In the genomic region with DNA sequence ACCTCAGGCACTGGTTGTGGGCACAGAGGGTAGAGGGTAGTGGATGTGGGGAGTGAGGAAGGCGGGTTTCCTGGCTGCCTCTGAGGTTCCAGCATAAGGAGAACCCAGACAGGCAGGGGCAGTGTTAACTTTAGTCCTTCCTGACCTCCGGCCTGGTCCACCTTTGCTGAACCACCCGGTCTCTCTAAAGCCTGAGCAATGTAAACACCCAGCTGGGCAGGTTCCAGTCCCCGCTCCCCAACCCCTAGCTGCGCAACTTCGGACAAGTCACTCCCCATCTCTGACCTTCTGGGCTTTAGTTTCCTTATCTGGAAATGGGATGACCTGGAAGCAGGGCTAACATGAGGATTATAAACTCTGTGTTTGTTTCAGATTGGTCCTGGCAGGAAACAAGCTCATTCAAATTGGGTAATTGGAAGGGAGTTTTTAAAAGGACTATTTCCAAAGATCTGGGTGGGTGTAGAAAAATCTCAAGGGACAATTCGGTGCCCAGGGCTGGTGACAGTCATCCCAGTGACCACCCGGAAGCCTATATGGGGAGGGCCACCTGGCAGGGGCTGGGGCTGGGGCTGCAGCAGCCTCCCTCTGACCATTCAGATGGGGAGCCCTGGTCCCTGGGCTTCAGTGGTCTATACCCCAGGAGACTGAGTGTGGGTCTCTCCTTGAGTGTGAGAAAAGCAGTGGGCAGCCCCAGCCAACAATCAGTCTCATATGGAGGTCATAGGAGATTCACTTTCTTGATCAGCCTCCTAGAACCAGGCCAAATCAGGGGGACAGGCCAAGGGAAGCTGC, we compare ENCODE assay signal across 1 cellular context.
TF ChIP-seq lines count a peak whose summit lies in the region.

No MANE protein-coding gene starts in this region.

TF ChIP-seq in HepG2, 621 proteins besides CTCF, POLR2A, EP300 and RAD21 (continued from another document and continues in another):
- TF ChIP-seq, protein P1, sequence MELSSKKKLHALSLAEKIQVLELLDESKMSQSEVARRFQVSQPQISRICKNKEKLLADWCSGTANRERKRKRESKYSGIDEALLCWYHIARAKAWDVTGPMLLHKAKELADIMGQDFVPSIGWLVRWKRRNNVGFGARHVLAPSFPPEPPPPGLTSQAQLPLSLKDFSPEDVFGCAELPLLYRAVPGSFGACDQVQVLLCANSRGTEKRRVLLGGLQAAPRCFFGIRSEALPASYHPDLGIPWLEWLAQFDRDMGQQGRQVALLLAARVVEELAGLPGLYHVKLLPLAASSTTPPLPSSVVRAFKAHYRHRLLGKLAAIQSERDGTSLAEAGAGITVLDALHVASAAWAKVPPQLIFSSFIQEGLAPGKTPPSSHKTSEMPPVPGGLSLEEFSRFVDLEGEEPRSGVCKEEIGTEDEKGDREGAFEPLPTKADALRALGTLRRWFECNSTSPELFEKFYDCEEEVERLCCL (CRISPR knock-in tag; IDR thresholded peaks at IDR 0.05; ENCODE audit: borderline replicate concordance) = no peak
- TF ChIP-seq, protein P2, sequence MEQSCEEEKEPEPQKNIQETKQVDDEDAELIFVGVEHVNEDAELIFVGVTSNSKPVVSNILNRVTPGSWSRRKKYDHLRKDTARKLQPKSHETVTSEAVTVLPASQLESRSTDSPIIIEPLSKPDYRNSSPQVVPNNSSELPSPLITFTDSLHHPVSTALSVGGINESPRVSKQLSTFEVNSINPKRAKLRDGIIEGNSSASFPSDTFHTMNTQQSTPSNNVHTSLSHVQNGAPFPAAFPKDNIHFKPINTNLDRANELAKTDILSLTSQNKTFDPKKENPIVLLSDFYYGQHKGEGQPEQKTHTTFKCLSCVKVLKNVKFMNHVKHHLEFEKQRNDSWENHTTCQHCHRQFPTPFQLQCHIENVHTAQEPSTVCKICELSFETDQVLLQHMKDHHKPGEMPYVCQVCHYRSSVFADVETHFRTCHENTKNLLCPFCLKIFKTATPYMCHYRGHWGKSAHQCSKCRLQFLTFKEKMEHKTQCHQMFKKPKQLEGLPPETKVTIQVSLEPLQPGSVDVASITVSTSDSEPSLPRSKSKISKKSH (CRISPR knock-in tag; IDR thresholded peaks at IDR 0.05; ENCODE audit: borderline replicate concordance) = no peak
- TF ChIP-seq, protein P3, sequence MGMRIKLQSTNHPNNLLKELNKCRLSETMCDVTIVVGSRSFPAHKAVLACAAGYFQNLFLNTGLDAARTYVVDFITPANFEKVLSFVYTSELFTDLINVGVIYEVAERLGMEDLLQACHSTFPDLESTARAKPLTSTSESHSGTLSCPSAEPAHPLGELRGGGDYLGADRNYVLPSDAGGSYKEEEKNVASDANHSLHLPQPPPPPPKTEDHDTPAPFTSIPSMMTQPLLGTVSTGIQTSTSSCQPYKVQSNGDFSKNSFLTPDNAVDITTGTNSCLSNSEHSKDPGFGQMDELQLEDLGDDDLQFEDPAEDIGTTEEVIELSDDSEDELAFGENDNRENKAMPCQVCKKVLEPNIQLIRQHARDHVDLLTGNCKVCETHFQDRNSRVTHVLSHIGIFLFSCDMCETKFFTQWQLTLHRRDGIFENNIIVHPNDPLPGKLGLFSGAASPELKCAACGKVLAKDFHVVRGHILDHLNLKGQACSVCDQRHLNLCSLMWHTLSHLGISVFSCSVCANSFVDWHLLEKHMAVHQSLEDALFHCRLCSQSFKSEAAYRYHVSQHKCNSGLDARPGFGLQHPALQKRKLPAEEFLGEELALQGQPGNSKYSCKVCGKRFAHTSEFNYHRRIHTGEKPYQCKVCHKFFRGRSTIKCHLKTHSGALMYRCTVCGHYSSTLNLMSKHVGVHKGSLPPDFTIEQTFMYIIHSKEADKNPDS (CRISPR knock-in tag; IDR thresholded peaks at IDR 0.05) = no peak
- TF ChIP-seq, protein P4, sequence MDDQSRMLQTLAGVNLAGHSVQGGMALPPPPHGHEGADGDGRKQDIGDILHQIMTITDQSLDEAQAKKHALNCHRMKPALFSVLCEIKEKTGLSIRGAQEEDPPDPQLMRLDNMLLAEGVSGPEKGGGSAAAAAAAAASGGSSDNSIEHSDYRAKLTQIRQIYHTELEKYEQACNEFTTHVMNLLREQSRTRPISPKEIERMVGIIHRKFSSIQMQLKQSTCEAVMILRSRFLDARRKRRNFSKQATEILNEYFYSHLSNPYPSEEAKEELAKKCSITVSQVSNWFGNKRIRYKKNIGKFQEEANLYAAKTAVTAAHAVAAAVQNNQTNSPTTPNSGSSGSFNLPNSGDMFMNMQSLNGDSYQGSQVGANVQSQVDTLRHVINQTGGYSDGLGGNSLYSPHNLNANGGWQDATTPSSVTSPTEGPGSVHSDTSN (CRISPR knock-in tag; IDR thresholded peaks at IDR 0.05; ENCODE audit: borderline replicate concordance) = no peak
- TF ChIP-seq ZNF3 (CRISPR knock-in tag; IDR thresholded peaks at IDR 0.05) (no peak), ZNF547 (CRISPR knock-in tag; IDR thresholded peaks at IDR 0.05) (no peak), HOXA9 (CRISPR knock-in tag; IDR thresholded peaks at IDR 0.05; ENCODE audit: borderline replicate concordance) (no peak), ZNF572 (CRISPR knock-in tag; IDR thresholded peaks at IDR 0.05) (no peak), SP1 (IDR thresholded peaks at IDR 0.05) (no peak), SP1 (CRISPR knock-in tag; IDR thresholded peaks at IDR 0.05) (no peak), SIX1 (CRISPR knock-in tag; IDR thresholded peaks at IDR 0.05; ENCODE audit: borderline replicate concordance) (no peak), AKAP8 (CRISPR knock-in tag; IDR thresholded peaks at IDR 0.05) (no peak), ZNF644 (CRISPR knock-in tag; IDR thresholded peaks at IDR 0.05; ENCODE audit: low read depth) (no peak), GTF2F1 (IDR thresholded peaks at IDR 0.05; ENCODE audit: low read length) (no peak)
- TF ChIP-seq, protein P5, sequence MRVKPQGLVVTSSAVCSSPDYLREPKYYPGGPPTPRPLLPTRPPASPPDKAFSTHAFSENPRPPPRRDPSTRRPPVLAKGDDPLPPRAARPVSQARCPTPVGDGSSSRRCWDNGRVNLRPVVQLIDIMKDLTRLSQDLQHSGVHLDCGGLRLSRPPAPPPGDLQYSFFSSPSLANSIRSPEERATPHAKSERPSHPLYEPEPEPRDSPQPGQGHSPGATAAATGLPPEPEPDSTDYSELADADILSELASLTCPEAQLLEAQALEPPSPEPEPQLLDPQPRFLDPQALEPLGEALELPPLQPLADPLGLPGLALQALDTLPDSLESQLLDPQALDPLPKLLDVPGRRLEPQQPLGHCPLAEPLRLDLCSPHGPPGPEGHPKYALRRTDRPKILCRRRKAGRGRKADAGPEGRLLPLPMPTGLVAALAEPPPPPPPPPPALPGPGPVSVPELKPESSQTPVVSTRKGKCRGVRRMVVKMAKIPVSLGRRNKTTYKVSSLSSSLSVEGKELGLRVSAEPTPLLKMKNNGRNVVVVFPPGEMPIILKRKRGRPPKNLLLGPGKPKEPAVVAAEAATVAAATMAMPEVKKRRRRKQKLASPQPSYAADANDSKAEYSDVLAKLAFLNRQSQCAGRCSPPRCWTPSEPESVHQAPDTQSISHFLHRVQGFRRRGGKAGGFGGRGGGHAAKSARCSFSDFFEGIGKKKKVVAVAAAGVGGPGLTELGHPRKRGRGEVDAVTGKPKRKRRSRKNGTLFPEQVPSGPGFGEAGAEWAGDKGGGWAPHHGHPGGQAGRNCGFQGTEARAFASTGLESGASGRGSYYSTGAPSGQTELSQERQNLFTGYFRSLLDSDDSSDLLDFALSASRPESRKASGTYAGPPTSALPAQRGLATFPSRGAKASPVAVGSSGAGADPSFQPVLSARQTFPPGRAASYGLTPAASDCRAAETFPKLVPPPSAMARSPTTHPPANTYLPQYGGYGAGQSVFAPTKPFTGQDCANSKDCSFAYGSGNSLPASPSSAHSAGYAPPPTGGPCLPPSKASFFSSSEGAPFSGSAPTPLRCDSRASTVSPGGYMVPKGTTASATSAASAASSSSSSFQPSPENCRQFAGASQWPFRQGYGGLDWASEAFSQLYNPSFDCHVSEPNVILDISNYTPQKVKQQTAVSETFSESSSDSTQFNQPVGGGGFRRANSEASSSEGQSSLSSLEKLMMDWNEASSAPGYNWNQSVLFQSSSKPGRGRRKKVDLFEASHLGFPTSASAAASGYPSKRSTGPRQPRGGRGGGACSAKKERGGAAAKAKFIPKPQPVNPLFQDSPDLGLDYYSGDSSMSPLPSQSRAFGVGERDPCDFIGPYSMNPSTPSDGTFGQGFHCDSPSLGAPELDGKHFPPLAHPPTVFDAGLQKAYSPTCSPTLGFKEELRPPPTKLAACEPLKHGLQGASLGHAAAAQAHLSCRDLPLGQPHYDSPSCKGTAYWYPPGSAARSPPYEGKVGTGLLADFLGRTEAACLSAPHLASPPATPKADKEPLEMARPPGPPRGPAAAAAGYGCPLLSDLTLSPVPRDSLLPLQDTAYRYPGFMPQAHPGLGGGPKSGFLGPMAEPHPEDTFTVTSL (CRISPR knock-in tag; IDR thresholded peaks at IDR 0.05; ENCODE audit: borderline replicate concordance) = peak; percentile 31; the same call in 1 of the 2 replicates
- TF ChIP-seq, protein P6, sequence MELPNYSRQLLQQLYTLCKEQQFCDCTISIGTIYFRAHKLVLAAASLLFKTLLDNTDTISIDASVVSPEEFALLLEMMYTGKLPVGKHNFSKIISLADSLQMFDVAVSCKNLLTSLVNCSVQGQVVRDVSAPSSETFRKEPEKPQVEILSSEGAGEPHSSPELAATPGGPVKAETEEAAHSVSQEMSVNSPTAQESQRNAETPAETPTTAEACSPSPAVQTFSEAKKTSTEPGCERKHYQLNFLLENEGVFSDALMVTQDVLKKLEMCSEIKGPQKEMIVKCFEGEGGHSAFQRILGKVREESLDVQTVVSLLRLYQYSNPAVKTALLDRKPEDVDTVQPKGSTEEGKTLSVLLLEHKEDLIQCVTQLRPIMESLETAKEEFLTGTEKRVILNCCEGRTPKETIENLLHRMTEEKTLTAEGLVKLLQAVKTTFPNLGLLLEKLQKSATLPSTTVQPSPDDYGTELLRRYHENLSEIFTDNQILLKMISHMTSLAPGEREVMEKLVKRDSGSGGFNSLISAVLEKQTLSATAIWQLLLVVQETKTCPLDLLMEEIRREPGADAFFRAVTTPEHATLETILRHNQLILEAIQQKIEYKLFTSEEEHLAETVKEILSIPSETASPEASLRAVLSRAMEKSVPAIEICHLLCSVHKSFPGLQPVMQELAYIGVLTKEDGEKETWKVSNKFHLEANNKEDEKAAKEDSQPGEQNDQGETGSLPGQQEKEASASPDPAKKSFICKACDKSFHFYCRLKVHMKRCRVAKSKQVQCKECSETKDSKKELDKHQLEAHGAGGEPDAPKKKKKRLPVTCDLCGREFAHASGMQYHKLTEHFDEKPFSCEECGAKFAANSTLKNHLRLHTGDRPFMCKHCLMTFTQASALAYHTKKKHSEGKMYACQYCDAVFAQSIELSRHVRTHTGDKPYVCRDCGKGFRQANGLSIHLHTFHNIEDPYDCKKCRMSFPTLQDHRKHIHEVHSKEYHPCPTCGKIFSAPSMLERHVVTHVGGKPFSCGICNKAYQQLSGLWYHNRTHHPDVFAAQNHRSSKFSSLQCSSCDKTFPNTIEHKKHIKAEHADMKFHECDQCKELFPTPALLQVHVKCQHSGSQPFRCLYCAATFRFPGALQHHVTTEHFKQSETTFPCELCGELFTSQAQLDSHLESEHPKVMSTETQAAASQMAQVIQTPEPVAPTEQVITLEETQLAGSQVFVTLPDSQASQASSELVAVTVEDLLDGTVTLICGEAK (IDR thresholded peaks at IDR 0.05) = no peak
- TF ChIP-seq, protein P6 (CRISPR knock-in tag; IDR thresholded peaks at IDR 0.05) = no peak
- TF ChIP-seq, protein P7, sequence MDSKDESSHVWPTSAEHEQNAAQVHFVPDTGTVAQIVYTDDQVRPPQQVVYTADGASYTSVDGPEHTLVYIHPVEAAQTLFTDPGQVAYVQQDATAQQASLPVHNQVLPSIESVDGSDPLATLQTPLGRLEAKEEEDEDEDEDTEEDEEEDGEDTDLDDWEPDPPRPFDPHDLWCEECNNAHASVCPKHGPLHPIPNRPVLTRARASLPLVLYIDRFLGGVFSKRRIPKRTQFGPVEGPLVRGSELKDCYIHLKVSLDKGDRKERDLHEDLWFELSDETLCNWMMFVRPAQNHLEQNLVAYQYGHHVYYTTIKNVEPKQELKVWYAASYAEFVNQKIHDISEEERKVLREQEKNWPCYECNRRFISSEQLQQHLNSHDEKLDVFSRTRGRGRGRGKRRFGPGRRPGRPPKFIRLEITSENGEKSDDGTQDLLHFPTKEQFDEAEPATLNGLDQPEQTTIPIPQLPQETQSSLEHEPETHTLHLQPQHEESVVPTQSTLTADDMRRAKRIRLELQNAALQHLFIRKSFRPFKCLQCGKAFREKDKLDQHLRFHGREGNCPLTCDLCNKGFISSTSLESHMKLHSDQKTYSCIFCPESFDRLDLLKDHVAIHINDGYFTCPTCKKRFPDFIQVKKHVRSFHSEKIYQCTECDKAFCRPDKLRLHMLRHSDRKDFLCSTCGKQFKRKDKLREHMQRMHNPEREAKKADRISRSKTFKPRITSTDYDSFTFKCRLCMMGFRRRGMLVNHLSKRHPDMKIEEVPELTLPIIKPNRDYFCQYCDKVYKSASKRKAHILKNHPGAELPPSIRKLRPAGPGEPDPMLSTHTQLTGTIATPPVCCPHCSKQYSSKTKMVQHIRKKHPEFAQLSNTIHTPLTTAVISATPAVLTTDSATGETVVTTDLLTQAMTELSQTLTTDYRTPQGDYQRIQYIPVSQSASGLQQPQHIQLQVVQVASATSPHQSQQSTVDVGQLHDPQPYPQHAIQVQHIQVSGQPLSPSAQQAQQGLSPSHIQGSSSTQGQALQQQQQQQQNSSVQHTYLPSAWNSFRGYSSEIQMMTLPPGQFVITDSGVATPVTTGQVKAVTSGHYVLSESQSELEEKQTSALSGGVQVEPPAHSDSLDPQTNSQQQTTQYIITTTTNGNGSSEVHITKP (CRISPR knock-in tag; IDR thresholded peaks at IDR 0.05; ENCODE audit: low read depth) = peak; percentile 35; the same call in 1 of the 2 replicates
- TF ChIP-seq, protein P8, sequence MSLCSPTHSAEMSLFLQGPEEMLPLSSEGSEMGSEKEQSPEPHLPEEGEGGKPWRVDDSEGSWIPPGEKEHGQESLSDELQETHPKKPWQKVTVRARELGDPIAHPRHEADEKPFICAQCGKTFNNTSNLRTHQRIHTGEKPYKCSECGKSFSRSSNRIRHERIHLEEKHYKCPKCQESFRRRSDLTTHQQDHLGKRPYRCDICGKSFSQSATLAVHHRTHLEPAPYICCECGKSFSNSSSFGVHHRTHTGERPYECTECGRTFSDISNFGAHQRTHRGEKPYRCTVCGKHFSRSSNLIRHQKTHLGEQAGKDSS (CRISPR knock-in tag; IDR thresholded peaks at IDR 0.05; ENCODE audit: borderline replicate concordance, low read depth) = peak; percentile 61; the same call in 1 of the 2 replicates
